19 cellular contexts compared by ENCODE assay signal in genomic region chr7:20283385-20283784, GRCh38. TPM values are rescaled to one million over a fixed set of nuclear protein-coding genes. Genes with fewer than 3 reads are reported as not detected.
DNase-seq lines count a peak whose midpoint lies in the region; ATAC-seq, FAIRE-seq and TF ChIP-seq lines count a peak whose summit lies in the region.
"Had no signal": no experiment of that assay in that cellular context is flagged by ENCODE, and none has a peak within 500 bp of the region (broad histone marks: within the 10 kb centered on the region; RNA-seq: fewer than 3 reads in every experiment).

No MANE protein-coding gene starts in this region.

- H3K9me3 ChIP-seq in OCI-LY3 (ENCODE audit: insufficient read depth, low read length): no peaks in the 10 kb centered on the region
- H3K9me3 ChIP-seq in gastroesophageal sphincter: no peaks in the 10 kb centered on the region
- H3K9me3 ChIP-seq: SJCRH30 had no signal

- H3K79me2 ChIP-seq in OCI-LY3 (ENCODE audit: low read length): no peaks in the 10 kb centered on the region

- peak; percentile 76 for FAIRE-seq in GM19239 (lab: Jason Lieb, UNC)
- FAIRE-seq: A204.1 had no signal

- no peak overlapping the region for H3K9ac ChIP-seq in OCI-LY3 (ENCODE audit: low read length)

- peak overlapping the region; percentile 53 for H3K4me2 ChIP-seq in OCI-LY3 (ENCODE audit: low read length)

- WGBS in gastroesophageal sphincter (ENCODE audit: low coverage in 1 of 2), 2 donors: 96% methylated on average over 2 of the region's 2 CpGs

- ATAC-seq in HG03432 (IDR thresholded peaks at IDR 0.05; ENCODE audit: unreplicated experiment) (peak; percentile 34), gastroesophageal sphincter (no peak)
- ATAC-seq: Panc1 had no signal

- H3K4me1 ChIP-seq in OCI-LY3 (ENCODE audit: low read length) (peaks cover 40% of the 10 kb centered on the region), gastroesophageal sphincter (peaks cover 0 to 11% (median 0%) of the 10 kb centered on the region in 3 donors)
- H3K4me1 ChIP-seq: SJCRH30 had no signal

- H3K27me3 ChIP-seq in OCI-LY3 (ENCODE audit: low read depth, low read length) (no peaks in the 10 kb centered on the region), gastroesophageal sphincter (no peaks in the 10 kb centered on the region)
- H3K27me3 ChIP-seq: SJCRH30 had no signal

- TF ChIP-seq POLR2A in gastroesophageal sphincter (IDR thresholded peaks at IDR 0.05): no peak

- no peaks in the 10 kb centered on the region for H4K20me1 ChIP-seq in OCI-LY3 (ENCODE audit: insufficient read depth, low read length)

- DNase-seq in GM12865 (ENCODE audit: low read depth) (no peak), GM19239 (ENCODE audit: insufficient read length, low spot score) (no peak), NCI-H524 treated with DMSO at 0.1 percent for 48 hours (lab: John Stamatoyannopoulos, UW) (no peak), T-helper 1 cell (no peak), nucleus accumbens (lab: John Stamatoyannopoulos, UW) (no peak)
- DNase-seq: CD4-positive, alpha-beta memory T cell; HFFc6; KBM-7; MV-4-11; NCI-H1694 treated with DMSO at 0.1 percent for 48 hours; NCI-H2227 treated with DMSO at 0.1 percent for 48 hours; NCI-H510A treated with DMSO at 0.1 percent for 48 hours; SJCRH30 had no signal

- TF ChIP-seq EP300 in gastroesophageal sphincter (IDR thresholded peaks at IDR 0.05): no peak

- no peak overlapping the region for H2AFZ ChIP-seq in OCI-LY3 (ENCODE audit: low read depth, low read length)

- H3K36me3 ChIP-seq in OCI-LY3 (replicated peaks; ENCODE audit: low read depth, low read length) (no peaks in the 10 kb centered on the region), gastroesophageal sphincter (no peaks in the 10 kb centered on the region)
- H3K36me3 ChIP-seq: SJCRH30 had no signal

- H3K4me3 ChIP-seq in GM12865 (ENCODE audit: low read depth, low read length) (peak overlapping the region; percentile 38), OCI-LY3 (ENCODE audit: low read length) (no peak overlapping the region), gastroesophageal sphincter (no peak overlapping the region)
- H3K4me3 ChIP-seq: SJCRH30 had no signal

- H3K27ac ChIP-seq in OCI-LY3 (ENCODE audit: low read length) (peak overlapping the region; percentile 84), gastroesophageal sphincter (no peak overlapping the region)
- H3K27ac ChIP-seq: SJCRH30 had no signal

- TF ChIP-seq CTCF in GM12865 (IDR thresholded peaks at IDR 0.05; ENCODE audit: insufficient read depth, low read depth, low read length, missing control alignments) (no peak), OCI-LY3 (IDR thresholded peaks at IDR 0.05; ENCODE audit: low read depth, low read length) (no peak), gastroesophageal sphincter (IDR thresholded peaks at IDR 0.05) (no peak)

RNA-seq across cellular contexts. Expression of gene ITGB8, which starts 47.3 kb away (rescaled TPM):
- total RNA-seq in gastroesophageal sphincter: 10 to 100 TPM; 16.2 to 34.2 (median 27.1) TPM
- total RNA-seq: HFFc6; T-helper 2 cell treated with Interferon-gamma antibody and Interleukin-4, amounts not matched to agents 100 ng/mL and 5 ng/mL, for 36 hours had no signal
